In genomic region chr6:154675602-154676088, GRCh38 we compare ENCODE assay signal across 1 cellular context.
A peak's percentile ranks its signal among the peaks of the same experiment; 100 is the strongest.
TF ChIP-seq lines count a peak whose summit lies in the region.

No MANE protein-coding gene starts in this region.

TF ChIP-seq in HepG2, 621 proteins besides CTCF, POLR2A, EP300 and RAD21 (continued from another document and continues in another):
- no peak for TF ChIP-seq AHDC1 (CRISPR knock-in tag; IDR thresholded peaks at IDR 0.05; ENCODE audit: borderline replicate concordance)
- no peak for TF ChIP-seq GLMP (CRISPR knock-in tag; IDR thresholded peaks at IDR 0.05; ENCODE audit: borderline replicate concordance)
- no peak for TF ChIP-seq ZBTB4 (CRISPR knock-in tag; IDR thresholded peaks at IDR 0.05; ENCODE audit: borderline replicate concordance)
- TF ChIP-seq SOX13 (IDR thresholded peaks at IDR 0.05), result no peak
- TF ChIP-seq SOX13 (CRISPR knock-in tag; conservative IDR thresholded peaks at IDR 0.05 in 1 of 2, IDR thresholded peaks at IDR 0.05 in 1 of 2), result peak in 1 of 2 experiments; percentile 38; a peak in 1 of 4 replicates
- TF ChIP-seq, protein P1, sequence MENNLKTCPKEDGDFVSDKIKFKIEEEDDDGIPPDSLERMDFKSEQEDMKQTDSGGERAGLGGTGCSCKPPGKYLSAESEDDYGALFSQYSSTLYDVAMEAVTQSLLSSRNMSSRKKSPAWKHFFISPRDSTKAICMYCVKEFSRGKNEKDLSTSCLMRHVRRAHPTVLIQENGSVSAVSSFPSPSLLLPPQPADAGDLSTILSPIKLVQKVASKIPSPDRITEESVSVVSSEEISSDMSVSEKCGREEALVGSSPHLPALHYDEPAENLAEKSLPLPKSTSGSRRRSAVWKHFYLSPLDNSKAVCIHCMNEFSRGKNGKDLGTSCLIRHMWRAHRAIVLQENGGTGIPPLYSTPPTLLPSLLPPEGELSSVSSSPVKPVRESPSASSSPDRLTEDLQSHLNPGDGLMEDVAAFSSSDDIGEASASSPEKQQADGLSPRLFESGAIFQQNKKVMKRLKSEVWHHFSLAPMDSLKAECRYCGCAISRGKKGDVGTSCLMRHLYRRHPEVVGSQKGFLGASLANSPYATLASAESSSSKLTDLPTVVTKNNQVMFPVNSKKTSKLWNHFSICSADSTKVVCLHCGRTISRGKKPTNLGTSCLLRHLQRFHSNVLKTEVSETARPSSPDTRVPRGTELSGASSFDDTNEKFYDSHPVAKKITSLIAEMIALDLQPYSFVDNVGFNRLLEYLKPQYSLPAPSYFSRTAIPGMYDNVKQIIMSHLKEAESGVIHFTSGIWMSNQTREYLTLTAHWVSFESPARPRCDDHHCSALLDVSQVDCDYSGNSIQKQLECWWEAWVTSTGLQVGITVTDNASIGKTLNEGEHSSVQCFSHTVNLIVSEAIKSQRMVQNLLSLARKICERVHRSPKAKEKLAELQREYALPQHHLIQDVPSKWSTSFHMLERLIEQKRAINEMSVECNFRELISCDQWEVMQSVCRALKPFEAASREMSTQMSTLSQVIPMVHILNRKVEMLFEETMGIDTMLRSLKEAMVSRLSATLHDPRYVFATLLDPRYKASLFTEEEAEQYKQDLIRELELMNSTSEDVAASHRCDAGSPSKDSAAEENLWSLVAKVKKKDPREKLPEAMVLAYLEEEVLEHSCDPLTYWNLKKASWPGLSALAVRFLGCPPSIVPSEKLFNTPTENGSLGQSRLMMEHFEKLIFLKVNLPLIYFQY (CRISPR knock-in tag; IDR thresholded peaks at IDR 0.05; ENCODE audit: borderline replicate concordance), result peak; percentile 67; the same call in 1 of the 2 replicates
- 0 out of 2 replicates have a peak, but pooled peaks have one; percentile 26 for TF ChIP-seq ZBTB7B (CRISPR knock-in tag; IDR thresholded peaks at IDR 0.05)
- no peak; the same call in 1 of the 2 replicates for TF ChIP-seq ZNF761 (CRISPR knock-in tag; conservative IDR thresholded peaks at IDR 0.05)
- TF ChIP-seq TAF15 (IDR thresholded peaks at IDR 0.05; ENCODE audit: low read depth, low read length, poor library complexity, severe bottlenecking), result no peak
- TF ChIP-seq TBX2 (CRISPR knock-in tag; IDR thresholded peaks at IDR 0.05; ENCODE audit: borderline replicate concordance), result 0 out of 2 replicates have a peak, but pooled peaks have one; percentile 18
- no peak for TF ChIP-seq MTA3 (CRISPR knock-in tag; IDR thresholded peaks at IDR 0.05)
- no peak for TF ChIP-seq KLF12 (CRISPR knock-in tag; IDR thresholded peaks at IDR 0.05; ENCODE audit: borderline replicate concordance)
- no peak for TF ChIP-seq PHF21A (CRISPR knock-in tag; IDR thresholded peaks at IDR 0.05)
- TF ChIP-seq NFKB2 (CRISPR knock-in tag; IDR thresholded peaks at IDR 0.05; ENCODE audit: borderline replicate concordance), result no peak
- TF ChIP-seq, protein P2, sequence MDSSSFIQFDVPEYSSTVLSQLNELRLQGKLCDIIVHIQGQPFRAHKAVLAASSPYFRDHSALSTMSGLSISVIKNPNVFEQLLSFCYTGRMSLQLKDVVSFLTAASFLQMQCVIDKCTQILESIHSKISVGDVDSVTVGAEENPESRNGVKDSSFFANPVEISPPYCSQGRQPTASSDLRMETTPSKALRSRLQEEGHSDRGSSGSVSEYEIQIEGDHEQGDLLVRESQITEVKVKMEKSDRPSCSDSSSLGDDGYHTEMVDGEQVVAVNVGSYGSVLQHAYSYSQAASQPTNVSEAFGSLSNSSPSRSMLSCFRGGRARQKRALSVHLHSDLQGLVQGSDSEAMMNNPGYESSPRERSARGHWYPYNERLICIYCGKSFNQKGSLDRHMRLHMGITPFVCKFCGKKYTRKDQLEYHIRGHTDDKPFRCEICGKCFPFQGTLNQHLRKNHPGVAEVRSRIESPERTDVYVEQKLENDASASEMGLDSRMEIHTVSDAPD (CRISPR knock-in tag; IDR thresholded peaks at IDR 0.05), result no peak
- TF ChIP-seq ZNF746 (CRISPR knock-in tag; IDR thresholded peaks at IDR 0.05), result no peak
- no peak for TF ChIP-seq ZNF354B (CRISPR knock-in tag; IDR thresholded peaks at IDR 0.05)
- no peak for TF ChIP-seq ZMAT3 (CRISPR knock-in tag; conservative IDR thresholded peaks at IDR 0.05)
- no peak for TF ChIP-seq ZNF629 (CRISPR knock-in tag; conservative IDR thresholded peaks at IDR 0.05)
- no peak for TF ChIP-seq RBM39 (IDR thresholded peaks at IDR 0.05; ENCODE audit: low read depth, low read length, poor library complexity, severe bottlenecking)
- TF ChIP-seq RNF2 (conservative IDR thresholded peaks at IDR 0.05; ENCODE audit: low read depth), result no peak
- peak; percentile 54; the same call in 1 of the 2 replicates for TF ChIP-seq YEATS2 (CRISPR knock-in tag; IDR thresholded peaks at IDR 0.05; ENCODE audit: borderline replicate concordance)
- no peak for TF ChIP-seq ZNF773 (CRISPR knock-in tag; IDR thresholded peaks at IDR 0.05; ENCODE audit: borderline replicate concordance)
- no peak for TF ChIP-seq CBX2 (IDR thresholded peaks at IDR 0.05; ENCODE audit: low read depth, low read length)
- no peak for TF ChIP-seq CBX2 (CRISPR knock-in tag; IDR thresholded peaks at IDR 0.05; ENCODE audit: low read depth)
- no peak for TF ChIP-seq ZNF552 (CRISPR knock-in tag; IDR thresholded peaks at IDR 0.05; ENCODE audit: borderline replicate concordance)
- no peak for TF ChIP-seq ZNF138 (CRISPR knock-in tag; IDR thresholded peaks at IDR 0.05; ENCODE audit: low read depth)
- TF ChIP-seq ZFP62 (CRISPR knock-in tag; IDR thresholded peaks at IDR 0.05), result no peak
- no peak for TF ChIP-seq ZNF550 (CRISPR knock-in tag; IDR thresholded peaks at IDR 0.05; ENCODE audit: borderline replicate concordance)
- TF ChIP-seq ZNF367 (CRISPR knock-in tag; IDR thresholded peaks at IDR 0.05; ENCODE audit: borderline replicate concordance), result no peak
- TF ChIP-seq, protein P3, sequence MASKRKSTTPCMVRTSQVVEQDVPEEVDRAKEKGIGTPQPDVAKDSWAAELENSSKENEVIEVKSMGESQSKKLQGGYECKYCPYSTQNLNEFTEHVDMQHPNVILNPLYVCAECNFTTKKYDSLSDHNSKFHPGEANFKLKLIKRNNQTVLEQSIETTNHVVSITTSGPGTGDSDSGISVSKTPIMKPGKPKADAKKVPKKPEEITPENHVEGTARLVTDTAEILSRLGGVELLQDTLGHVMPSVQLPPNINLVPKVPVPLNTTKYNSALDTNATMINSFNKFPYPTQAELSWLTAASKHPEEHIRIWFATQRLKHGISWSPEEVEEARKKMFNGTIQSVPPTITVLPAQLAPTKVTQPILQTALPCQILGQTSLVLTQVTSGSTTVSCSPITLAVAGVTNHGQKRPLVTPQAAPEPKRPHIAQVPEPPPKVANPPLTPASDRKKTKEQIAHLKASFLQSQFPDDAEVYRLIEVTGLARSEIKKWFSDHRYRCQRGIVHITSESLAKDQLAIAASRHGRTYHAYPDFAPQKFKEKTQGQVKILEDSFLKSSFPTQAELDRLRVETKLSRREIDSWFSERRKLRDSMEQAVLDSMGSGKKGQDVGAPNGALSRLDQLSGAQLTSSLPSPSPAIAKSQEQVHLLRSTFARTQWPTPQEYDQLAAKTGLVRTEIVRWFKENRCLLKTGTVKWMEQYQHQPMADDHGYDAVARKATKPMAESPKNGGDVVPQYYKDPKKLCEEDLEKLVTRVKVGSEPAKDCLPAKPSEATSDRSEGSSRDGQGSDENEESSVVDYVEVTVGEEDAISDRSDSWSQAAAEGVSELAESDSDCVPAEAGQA (IDR thresholded peaks at IDR 0.05; ENCODE audit: low read depth), result no peak
- TF ChIP-seq, protein P3 (CRISPR knock-in tag; IDR thresholded peaks at IDR 0.05; ENCODE audit: borderline replicate concordance), result no peak
- TF ChIP-seq ZNF124 (CRISPR knock-in tag; IDR thresholded peaks at IDR 0.05), result peak; percentile 76; the same call in 1 of the 2 replicates
- no peak for TF ChIP-seq ZNF747 (CRISPR knock-in tag; IDR thresholded peaks at IDR 0.05; ENCODE audit: borderline replicate concordance)
- no peak for TF ChIP-seq MAF1 (CRISPR knock-in tag; IDR thresholded peaks at IDR 0.05; ENCODE audit: borderline replicate concordance)
- TF ChIP-seq HINFP (CRISPR knock-in tag; IDR thresholded peaks at IDR 0.05; ENCODE audit: low read depth), result no peak
